In genomic region chr4:26088433-26088928, GRCh38 we compare ENCODE assay signal across 8 cellular contexts.
A peak's percentile ranks its signal among the peaks of the same experiment; 100 is the strongest.
DNase-seq lines count a peak whose midpoint lies in the region; ATAC-seq and TF ChIP-seq lines count a peak whose summit lies in the region.

No MANE protein-coding gene starts in this region.

- H3K9me3 Mint-ChIP-seq in CD14-positive monocyte, result peaks cover 9 to 22% (median 15%) of the 10 kb centered on the region in 7 donors
- H3K9me3 Mint-ChIP-seq in activated CD8-positive, alpha-beta T cell treated with anti-CD3 and anti-CD28 coated beads for 36 hours, result peaks cover 15% of the 10 kb centered on the region

- CTCF ChIA-PET in activated CD8-positive, alpha-beta T cell treated with anti-CD3 and anti-CD28 coated beads for 36 hours (lab: Charles Lee), result interaction anchor here (0.9 to 2.9 kb wide), 4 partner anchors 13 to 242 kb away, joined by 3 to 16 read pairs (median 6); no protein-coding TSS in a partner anchor

- no peak overlapping the region for H3K4me3 Mint-ChIP-seq in CD14-positive monocyte
- H3K4me3 Mint-ChIP-seq in activated CD8-positive, alpha-beta T cell treated with anti-CD3 and anti-CD28 coated beads for 36 hours, result peak overlapping the region; percentile 40

- peaks cover 0 to 6% (median 0%) of the 10 kb centered on the region in 4 donors for H3K9me3 ChIP-seq in Peyer's patch

- no peaks in the 10 kb centered on the region for H3K4me1 ChIP-seq in Peyer's patch

- H3K27me3 ChIP-seq in Peyer's patch, result no peaks in the 10 kb centered on the region

- H3K27me3 Mint-ChIP-seq in CD14-positive monocyte (ENCODE audit: low read depth in 3 of 3), result peaks cover 12 to 21% (median 16%) of the 10 kb centered on the region in 3 donors
- H3K27me3 Mint-ChIP-seq in activated CD8-positive, alpha-beta T cell treated with anti-CD3 and anti-CD28 coated beads for 36 hours, result peaks cover 20% of the 10 kb centered on the region

- no peak overlapping the region for H3K27ac ChIP-seq in Peyer's patch

- H3K27ac Mint-ChIP-seq in CD14-positive monocyte, result peak overlapping the region in 6 of 7 donors; percentile 20 to 88 (median 70)
- H3K27ac Mint-ChIP-seq in activated CD8-positive, alpha-beta T cell treated with anti-CD3 and anti-CD28 coated beads for 36 hours, result peak overlapping the region; percentile 87

- POLR2A ChIA-PET in activated CD8-positive, alpha-beta T cell treated with anti-CD3 and anti-CD28 coated beads for 36 hours (lab: Charles Lee), result interaction anchor here (0.7 to 1.7 kb wide), 3 partner anchors 13 to 18 kb away, joined by 3 to 13 read pairs (median 3); no protein-coding TSS in a partner anchor

- peaks cover 0 to 2% of the 10 kb centered on the region in 2 donors for H3K36me3 Mint-ChIP-seq in CD14-positive monocyte
- peaks cover 12% of the 10 kb centered on the region for H3K36me3 Mint-ChIP-seq in activated CD8-positive, alpha-beta T cell treated with anti-CD3 and anti-CD28 coated beads for 36 hours (ENCODE audit: low read depth)

- ATAC-seq in GM19351 (IDR thresholded peaks at IDR 0.05; ENCODE audit: unreplicated experiment) (peak; percentile 36), HG03442 (IDR thresholded peaks at IDR 0.05; ENCODE audit: unreplicated experiment) (peak; percentile 82), HG03097 (IDR thresholded peaks at IDR 0.05; ENCODE audit: low FRiP score, unreplicated experiment) (no peak)
- ATAC-seq in activated CD8-positive, alpha-beta T cell treated with anti-CD3 and anti-CD28 coated beads for 36 hours, result peak; percentile 82

- H3K4me1 Mint-ChIP-seq in CD14-positive monocyte, result peaks cover 14% of the 10 kb centered on the region
- H3K4me1 Mint-ChIP-seq in activated CD8-positive, alpha-beta T cell treated with anti-CD3 and anti-CD28 coated beads for 36 hours (ENCODE audit: low read depth), result peaks cover 48% of the 10 kb centered on the region

- no peaks in the 10 kb centered on the region for H3K36me3 ChIP-seq in Peyer's patch

- no peak overlapping the region for H3K4me3 ChIP-seq in Peyer's patch

- intact Hi-C loops in CD14-positive monocyte (cut with micrococcal nuclease), result loop anchor here in 1 of 2 donors (10.0 kb wide), 1 partner anchor 236 kb away; the partner anchor contains the start of gene RBPJ
- intact Hi-C loops in activated CD8-positive, alpha-beta T cell treated with anti-CD3 and anti-CD28 coated beads for 36 hours (cut with micrococcal nuclease), result no loop called here

- no peak for TF ChIP-seq CTCF in CD14-positive monocyte (IDR thresholded peaks at IDR 0.05)
- no peak for TF ChIP-seq CTCF in activated CD8-positive, alpha-beta T cell treated with anti-CD3 and anti-CD28 coated beads for 36 hours (IDR thresholded peaks at IDR 0.05)
- no peak for TF ChIP-seq CTCF in Peyer's patch (IDR thresholded peaks at IDR 0.05)

- no peak for TF ChIP-seq POLR2A in Peyer's patch (IDR thresholded peaks at IDR 0.05)

- peak; percentile 68 for DNase-seq in CD14-positive monocyte (ENCODE audit: low spot score)
- DNase-seq in activated CD8-positive, alpha-beta T cell treated with anti-CD3 and anti-CD28 coated beads for 36 hours, result peak; percentile 55
- peak; percentile 87 for DNase-seq in myocyte (ENCODE audit: low read depth)
- no peak for DNase-seq in iPS-NIHi11 (ENCODE audit: low spot score)
- no peak for DNase-seq in Peyer's patch

Comparison
In these comparisons a context has a peak if more than half of its experiments do, and no peak if none do; other contexts are left out.
1. DNase-seq: peak in CD14-positive monocyte (single experiment), activated CD8-positive, alpha-beta T cell treated with anti-CD3 and anti-CD28 coated beads for 36 hours (single experiment) and myocyte (single experiment); none in iPS-NIHi11 (single experiment) and Peyer's patch (0 of 3).